9 cellular contexts compared by ENCODE assay signal in genomic region chr5:116577064-116577788, GRCh38.
A peak's percentile ranks its signal among the peaks of the same experiment; 100 is the strongest.
DNase-seq lines count a peak whose midpoint lies in the region; ATAC-seq and TF ChIP-seq lines count a peak whose summit lies in the region.
"Had no signal": no experiment of that assay in that cellular context is flagged by ENCODE, and none has a peak within 500 bp of the region (broad histone marks: within the 10 kb centered on the region; RNA-seq: fewer than 3 reads in every experiment).

No MANE protein-coding gene starts in this region.

- TF ChIP-seq POLR2A in erythroblast (IDR thresholded peaks at IDR 0.05; ENCODE audit: low read length): no peak

- DNase-seq in stimulated activated CD4-positive, alpha-beta T cell treated with anti-CD3 and anti-CD28 coated beads, Interleukin-15, amount 100 ng/mL, for 24 hours: peak; percentile 13
- DNase-seq in stimulated activated CD4-positive, alpha-beta T cell treated with anti-CD3 and anti-CD28 coated beads, Interleukin-4, amount 100 ng/mL, for 4 hours: no peak
- DNase-seq in NCI-H345 treated with DMSO at 0.1 percent for 48 hours (lab: John Stamatoyannopoulos, UW; ENCODE audit: unreplicated experiment): peak; percentile 7
- no peak for DNase-seq in iPS-NIHi7 (ENCODE audit: extremely low spot score)
- no peak for DNase-seq in HuH-7 (ENCODE audit: low spot score)
- no peak for DNase-seq in erythroblast (lab: John Stamatoyannopoulos, UW)
- no peak for DNase-seq in NCI-H1092 treated with DMSO at 0.1 percent for 48 hours (lab: John Stamatoyannopoulos, UW)
- DNase-seq: KG1 had no signal

- peak; percentile 56 for ATAC-seq in HG02852 (IDR thresholded peaks at IDR 0.05; ENCODE audit: unreplicated experiment)

Comparison
In these comparisons a context has a peak if more than half of its experiments do, and no peak if none do; other contexts are left out.
1. DNase-seq: peak in stimulated activated CD4-positive, alpha-beta T cell treated with anti-CD3 and anti-CD28 coated beads, Interleukin-15, amount 100 ng/mL, for 24 hours (single experiment) and NCI-H345 treated with DMSO at 0.1 percent for 48 hours (single experiment); none in stimulated activated CD4-positive, alpha-beta T cell treated with anti-CD3 and anti-CD28 coated beads, Interleukin-4, amount 100 ng/mL, for 4 hours (0 of 2), iPS-NIHi7 (single experiment), HuH-7 (single experiment), erythroblast (0 of 2) and NCI-H1092 treated with DMSO at 0.1 percent for 48 hours (single experiment).